In genomic region chr17:51260237-51260959, GRCh38 we compare ENCODE assay signal across 1 cellular context.
TF ChIP-seq lines count a peak whose summit lies in the region.

UTP18 (plus strand) TSS chr17:51260546; CDS start chr17:51260585, 39 bp downstream.

TF ChIP-seq in WTC11, 78 proteins besides CTCF, POLR2A, EP300 and RAD21 (continued from another document):
- TF ChIP-seq FOXP4 (CRISPR knock-in tag; IDR thresholded peaks at IDR 0.05), result peak; percentile 43; the same call in 1 of the 2 replicates
- TF ChIP-seq PREB (CRISPR knock-in tag; IDR thresholded peaks at IDR 0.05; ENCODE audit: borderline replicate concordance), result no peak
- TF ChIP-seq USF2 (CRISPR knock-in tag; IDR thresholded peaks at IDR 0.05), result peak; percentile 97
- TF ChIP-seq GABPB1 (CRISPR knock-in tag; IDR thresholded peaks at IDR 0.05), result peak; percentile 11; the same call in 1 of the 2 replicates
- peak; percentile 59 for TF ChIP-seq SP1 (CRISPR knock-in tag; conservative IDR thresholded peaks at IDR 0.05)
- no peak for TF ChIP-seq ZNF138 (CRISPR knock-in tag; conservative IDR thresholded peaks at IDR 0.05)
- TF ChIP-seq USF1 (CRISPR knock-in tag; IDR thresholded peaks at IDR 0.05), result peak; percentile 97
- peak; percentile 62; the same call in 1 of the 2 replicates for TF ChIP-seq IRF1 (CRISPR knock-in tag; IDR thresholded peaks at IDR 0.05)
- 0 out of 2 replicates have a peak, but pooled peaks have one; percentile 6 for TF ChIP-seq MYBL2 (CRISPR knock-in tag; IDR thresholded peaks at IDR 0.05)
- no peak for TF ChIP-seq ZNF512 (CRISPR knock-in tag; IDR thresholded peaks at IDR 0.05; ENCODE audit: borderline replicate concordance)
- no peak for TF ChIP-seq ZNF425 (CRISPR knock-in tag; conservative IDR thresholded peaks at IDR 0.05)
- TF ChIP-seq ZNF671 (CRISPR knock-in tag; IDR thresholded peaks at IDR 0.05), result no peak
- peak; percentile 12; the same call in 1 of the 2 replicates for TF ChIP-seq E2F4 (CRISPR knock-in tag; IDR thresholded peaks at IDR 0.05; ENCODE audit: borderline replicate concordance, low read depth)
- TF ChIP-seq CREB1 (CRISPR knock-in tag; IDR thresholded peaks at IDR 0.05), result 0 out of 2 replicates have a peak, but pooled peaks have one; percentile 18
- peak; percentile 24; the same call in 1 of the 2 replicates for TF ChIP-seq ZNF281 (CRISPR knock-in tag; IDR thresholded peaks at IDR 0.05)
- TF ChIP-seq MAX (CRISPR knock-in tag; IDR thresholded peaks at IDR 0.05), result peak; percentile 95
- peak; percentile 24 for TF ChIP-seq ETV6 (CRISPR knock-in tag; IDR thresholded peaks at IDR 0.05)
- 0 out of 2 replicates have a peak, but pooled peaks have one; percentile 4 for TF ChIP-seq RELA (CRISPR knock-in tag; IDR thresholded peaks at IDR 0.05; ENCODE audit: borderline replicate concordance)
- TF ChIP-seq MXD4 (CRISPR knock-in tag; IDR thresholded peaks at IDR 0.05; ENCODE audit: borderline replicate concordance), result no peak
TF ChIP-seq in WTC11: peak in this region for 20.
